In genomic region chr17:78396436-78397335, GRCh38 we compare ENCODE assay signal across 15 cellular contexts. TPM values are rescaled to one million over a fixed set of nuclear protein-coding genes. Genes with fewer than 3 reads are reported as not detected.
DNase-seq lines count a peak whose midpoint lies in the region; ATAC-seq and TF ChIP-seq lines count a peak whose summit lies in the region.
"Had no signal": no experiment of that assay in that cellular context is flagged by ENCODE, and none has a peak within 500 bp of the region (broad histone marks: within the 10 kb centered on the region; RNA-seq: fewer than 3 reads in every experiment).

No MANE protein-coding gene starts in this region.

- TF ChIP-seq CTCF in cardiac fibroblast (IDR thresholded peaks at IDR 0.05; ENCODE audit: low read depth, low read length) = no peak

- peak overlapping the region; percentile 14 for H3K9ac ChIP-seq in skeletal muscle satellite cell (ENCODE audit: low read depth, low read length)

- peaks cover 31% of the 10 kb centered on the region for H3K4me1 ChIP-seq in skeletal muscle satellite cell (ENCODE audit: control insufficient read depth, insufficient read depth, low read length)

- intact Hi-C loops in left ventricle myocardium superior (cut with micrococcal nuclease) = no loop called here

- H3K4me3 ChIP-seq in cardiac fibroblast (replicated peaks in 1 of 2; ENCODE audit: low read depth in 2 of 2, low read length in 2 of 2) = no peak overlapping the region
- no peak overlapping the region for H3K4me3 ChIP-seq in skeletal muscle satellite cell (ENCODE audit: low read length)
- H3K4me3 ChIP-seq: ovary had no signal

- no peaks in the 10 kb centered on the region for H3K27me3 ChIP-seq in skeletal muscle satellite cell (ENCODE audit: control insufficient read depth, insufficient read depth, low read length)
- H3K27me3 ChIP-seq: ovary had no signal

- peaks cover 66% of the 10 kb centered on the region for H3K36me3 ChIP-seq in skeletal muscle satellite cell (ENCODE audit: insufficient read depth, low read length)
- H3K36me3 ChIP-seq: ovary had no signal

- peak; percentile 45 for DNase-seq in NCI-H2196 (lab: John Stamatoyannopoulos, UW; ENCODE audit: unreplicated experiment)
- DNase-seq in cardiac fibroblast (ENCODE audit: low read depth in 2 of 2) = peak; percentile 39 to 68
- DNase-seq in left ventricle myocardium superior = peak; percentile 75
- no peak for DNase-seq in stimulated activated CD4-positive, alpha-beta T cell treated with anti-CD3 and anti-CD28 coated beads, Interleukin-2, amount 100 ng/mL, for 48 hours
- DNase-seq in SW 1271 (lab: John Stamatoyannopoulos, UW) = no peak
- DNase-seq in NCI-H2081 (lab: John Stamatoyannopoulos, UW) = no peak
- no peak for DNase-seq in CD1c-positive myeloid dendritic cell (ENCODE audit: extremely low spot score)
- DNase-seq: activated CD4-positive, alpha-beta T cell treated with anti-CD3 and anti-CD28 coated beads, Interleukin-2, amount 50 U/mL, for 1 hour; activated gamma-delta T cell treated with Interleukin-2 at 50 U/mL for 16 hours; left colon; NCI-H1092 treated with DMSO at 0.1 percent for 48 hours; ovary; stimulated activated CD4-positive, alpha-beta T cell treated with anti-CD3 and anti-CD28 coated beads, Interleukin-4, amount 100 ng/mL, for 24 hours; stimulated activated naive CD8-positive, alpha-beta T cell treated with anti-CD3 and anti-CD28 coated beads, Interleukin-15, amount 100 ng/mL, for 72 hours had no signal

- H3K9me3 ChIP-seq in skeletal muscle satellite cell (replicated peaks; ENCODE audit: low read length) = no peaks in the 10 kb centered on the region
- H3K9me3 ChIP-seq: ovary had no signal

- ATAC-seq in left ventricle myocardium superior = peak; percentile 85
- ATAC-seq: left colon; stimulated activated naive CD8-positive, alpha-beta T cell treated with anti-CD3 and anti-CD28 coated beads, Interleukin-15, amount 100 ng/mL, for 72 hours had no signal

- H3K4me2 ChIP-seq in skeletal muscle satellite cell (ENCODE audit: low read length) = no peak overlapping the region

RNA-seq across cellular contexts. Expression of gene PGS1, which starts 18.2 kb away (rescaled TPM):
- 18.3 TPM for total RNA-seq in left ventricle myocardium superior
- total RNA-seq in skeletal muscle satellite cell (2012; rRNA removed) = 24.6 and 25.8 TPM in 2 replicates

RNA-seq across cellular contexts. Expression of gene SOCS3, which starts 36.8 kb away (rescaled TPM):
- 11.1 TPM for total RNA-seq in left ventricle myocardium superior
- 52.0 and 93.5 TPM in 2 replicates for total RNA-seq in skeletal muscle satellite cell (2012; rRNA removed)

Comparison
In these comparisons a context has a peak if more than half of its experiments do, and no peak if none do; other contexts are left out.
1. DNase-seq: peak in NCI-H2196 (single experiment), cardiac fibroblast (2 of 2) and left ventricle myocardium superior (single experiment); none in stimulated activated CD4-positive, alpha-beta T cell treated with anti-CD3 and anti-CD28 coated beads, Interleukin-2, amount 100 ng/mL, for 48 hours (0 of 2), SW 1271 (0 of 2), NCI-H2081 (0 of 2) and CD1c-positive myeloid dendritic cell (single experiment).